18 cellular contexts compared by ENCODE assay signal in the genomic region with DNA sequence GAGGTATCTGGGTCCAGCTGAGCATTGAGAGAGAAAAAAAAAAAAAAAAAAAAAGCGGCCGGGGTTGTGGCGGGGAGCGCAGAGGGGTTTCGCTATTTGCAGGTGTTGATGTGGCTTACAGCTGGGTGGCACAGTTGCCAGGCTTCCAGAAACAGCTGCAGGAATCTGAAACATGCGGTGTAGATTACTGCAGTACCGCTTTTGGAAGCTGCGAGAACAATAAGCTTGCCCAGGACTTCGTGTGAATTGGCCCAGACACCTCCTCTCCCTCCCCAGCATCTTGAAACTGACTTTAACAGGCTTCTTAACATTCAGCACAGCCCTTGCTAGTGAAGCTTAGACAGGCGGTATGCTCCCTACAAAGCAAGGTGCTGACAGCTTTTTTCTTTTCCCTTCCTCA.
DNase-seq lines count a peak whose midpoint lies in the region; ATAC-seq and TF ChIP-seq lines count a peak whose summit lies in the region.
"Had no signal": no experiment of that assay in that cellular context is flagged by ENCODE, and none has a peak within 500 bp of the region (broad histone marks: within the 10 kb centered on the region; RNA-seq: fewer than 3 reads in every experiment).

No MANE protein-coding gene starts in this region.

- no peak overlapping the region for H3K27ac Mint-ChIP-seq in chondrocyte (ENCODE audit: unreplicated experiment)
- H3K27ac Mint-ChIP-seq: activated naive CD4-positive, alpha-beta T cell treated with anti-CD3 and anti-CD28 coated beads, Interleukin-2, amount 10 ng/mL, durations not matched to agents 7 days and 5 days had no signal

- H3K4me1 Mint-ChIP-seq in chondrocyte (ENCODE audit: low read depth) = no peaks in the 10 kb centered on the region
- H3K4me1 Mint-ChIP-seq: activated naive CD4-positive, alpha-beta T cell treated with anti-CD3 and anti-CD28 coated beads, Interleukin-2, amount 10 ng/mL, durations not matched to agents 7 days and 5 days had no signal

- peaks cover 65% of the 10 kb centered on the region for H3K4me1 ChIP-seq in DND-41 (ENCODE audit: insufficient read depth, low read length)

- peaks cover 3% of the 10 kb centered on the region for H3K27me3 Mint-ChIP-seq in chondrocyte (ENCODE audit: low read depth)

- peak overlapping the region; percentile 59 for H3K9ac ChIP-seq in DND-41 (ENCODE audit: low read depth, low read length)

- no peaks in the 10 kb centered on the region for H3K9me3 Mint-ChIP-seq in chondrocyte (ENCODE audit: low read depth)
- H3K9me3 Mint-ChIP-seq: activated naive CD4-positive, alpha-beta T cell treated with anti-CD3 and anti-CD28 coated beads, Interleukin-2, amount 10 ng/mL, durations not matched to agents 7 days and 5 days had no signal

- H3K4me3 Mint-ChIP-seq in chondrocyte (ENCODE audit: unreplicated experiment) = no peak overlapping the region
- H3K4me3 Mint-ChIP-seq: activated naive CD4-positive, alpha-beta T cell treated with anti-CD3 and anti-CD28 coated beads, Interleukin-2, amount 10 ng/mL, durations not matched to agents 7 days and 5 days had no signal

- peak; percentile 86 for ATAC-seq in DND-41 (ENCODE audit: insufficient read depth, low read depth)
- peak; percentile 41 for ATAC-seq in GM21723 (IDR thresholded peaks at IDR 0.05; ENCODE audit: unreplicated experiment)

- H3K4me2 ChIP-seq in DND-41 (ENCODE audit: insufficient read depth, low read length) = peak overlapping the region; percentile 62

- DNase-seq in DND-41 = peak; percentile 90
- peak; percentile 52 for DNase-seq in ecto neural progenitor cell (ENCODE audit: low spot score)
- DNase-seq in occipital lobe (lab: John Stamatoyannopoulos, UW) = peak; percentile 58
- DNase-seq in chondrocyte (ENCODE audit: low spot score) = no peak
- no peak for DNase-seq in cortex of kidney (lab: John Stamatoyannopoulos, UW)
- DNase-seq in OCI-M1 (lab: John Stamatoyannopoulos, UW) = no peak
- DNase-seq: activated CD4-positive, alpha-beta T cell treated with anti-CD3 and anti-CD28 coated beads, Interleukin-2, amount 50 U/mL, for 1 hour; activated naive CD4-positive, alpha-beta T cell treated with anti-CD3 and anti-CD28 coated beads, Interleukin-2, amount 10 ng/mL, durations not matched to agents 7 days and 5 days; activated T-cell treated with anti-CD3 and anti-CD28 coated beads for 4 hours; Calu3; GF-D8; NCI-H1436 treated with DMSO at 0.1 percent for 48 hours; NCI-H226; stimulated activated CD4-positive, alpha-beta T cell treated with anti-CD3 and anti-CD28 coated beads, Interleukin-4, amount 100 ng/mL, for 24 hours had no signal

- H3K36me3 ChIP-seq in DND-41 (ENCODE audit: insufficient read depth, low read length) = no peaks in the 10 kb centered on the region

- peak; percentile 50 for TF ChIP-seq CTCF in DND-41 (IDR thresholded peaks at IDR 0.05; ENCODE audit: borderline replicate concordance, extremely low read depth, low read length, poor library complexity, severe bottlenecking)
- no peak for TF ChIP-seq CTCF in chondrocyte (IDR thresholded peaks at IDR 0.05)

- H3K27ac ChIP-seq in DND-41 (ENCODE audit: low read length) = peak overlapping the region; percentile 98
- H3K27ac ChIP-seq: coronary artery, epithelial cell of prostate, RWPE1 had no signal

- no peaks in the 10 kb centered on the region for H3K27me3 ChIP-seq in DND-41 (ENCODE audit: insufficient read depth, low read length, poor library complexity)

- H3K4me3 ChIP-seq in DND-41 (ENCODE audit: low read depth in 1 of 2, low read length in 2 of 2) = peak overlapping the region in 1 of 2 experiments; percentile 41; a peak in 2 of 4 replicates
- H3K4me3 ChIP-seq: coronary artery had no signal

- no peaks in the 10 kb centered on the region for H3K36me3 Mint-ChIP-seq in chondrocyte (ENCODE audit: low read depth)
- H3K36me3 Mint-ChIP-seq: activated naive CD4-positive, alpha-beta T cell treated with anti-CD3 and anti-CD28 coated beads, Interleukin-2, amount 10 ng/mL, durations not matched to agents 7 days and 5 days had no signal

- no peaks in the 10 kb centered on the region for H3K9me3 ChIP-seq in DND-41 (ENCODE audit: insufficient read depth, low read length, severe bottlenecking)

- H4K20me1 ChIP-seq in DND-41 (ENCODE audit: insufficient read depth, low read length) = no peaks in the 10 kb centered on the region

- peak overlapping the region; percentile 65 for H2AFZ ChIP-seq in DND-41 (ENCODE audit: low read depth, low read length)

- H3K79me2 ChIP-seq in DND-41 (ENCODE audit: insufficient read depth, low read length) = no peaks in the 10 kb centered on the region

Comparison
In these comparisons a context has a peak if more than half of its experiments do, and no peak if none do; other contexts are left out.
1. DNase-seq: peak in DND-41 (single experiment), ecto neural progenitor cell (single experiment) and occipital lobe (single experiment); none in chondrocyte (single experiment), cortex of kidney (single experiment) and OCI-M1 (single experiment).